1 cellular context compared by ENCODE assay signal in genomic region chr5:76457685-76458491, GRCh38.
TF ChIP-seq lines count a peak whose summit lies in the region.

No MANE protein-coding gene starts in this region.

TF ChIP-seq in K562, 482 proteins besides CTCF, POLR2A, EP300 and RAD21:
- TF ChIP-seq NFIC (IDR thresholded peaks at IDR 0.05) (no peak), ZNF699 (CRISPR knock-in tag; IDR thresholded peaks at IDR 0.05; ENCODE audit: insufficient replicate concordance) (no peak), NR2C1 (IDR thresholded peaks at IDR 0.05) (no peak), NR2C1 (tag; IDR thresholded peaks at IDR 0.05) (0 out of 2 replicates have a peak, but pooled peaks have one; percentile 11), SPI1 (IDR thresholded peaks at IDR 0.05; ENCODE audit: borderline replicate concordance, low read depth, low read length) (peak; percentile 34; the same call in 1 of the 2 replicates), ZNF644 (tag; IDR thresholded peaks at IDR 0.05; ENCODE audit: low read depth) (0 out of 2 replicates have a peak, but pooled peaks have one; percentile 33), PML (IDR thresholded peaks at IDR 0.05; ENCODE audit: low read length) (no peak), FOXA3 (CRISPR knock-in tag; conservative IDR thresholded peaks at IDR 0.05 in 1 of 2, IDR thresholded peaks at IDR 0.05 in 1 of 2) (0 out of 4 replicates have a peak, but pooled peaks of 1 of the 2 experiments have one; percentile 58), MAFF (IDR thresholded peaks at IDR 0.05; ENCODE audit: low read length) (no peak), PURB (CRISPR knock-in tag; IDR thresholded peaks at IDR 0.05; ENCODE audit: low read depth) (no peak), GABPA (tag; conservative IDR thresholded peaks at IDR 0.05; ENCODE audit: low read depth) (0 out of 2 replicates have a peak, but pooled peaks have one; percentile 21), ZNF165 (CRISPR knock-in tag; IDR thresholded peaks at IDR 0.05; ENCODE audit: borderline replicate concordance) (no peak), SRSF9 (IDR thresholded peaks at IDR 0.05; ENCODE audit: borderline replicate concordance, low read depth, low read length) (no peak), RCOR1 (IDR thresholded peaks at IDR 0.05; ENCODE audit: borderline replicate concordance in 1 of 2, low read depth in 2 of 2, low read length in 2 of 2) (0 out of 4 replicates have a peak, but pooled peaks of 1 of the 2 experiments have one; percentile 26), TEAD4 (IDR thresholded peaks at IDR 0.05; ENCODE audit: low read length) (peak; percentile 14; the same call in 1 of the 2 replicates), TEAD4 (CRISPR knock-in tag; IDR thresholded peaks at IDR 0.05; ENCODE audit: borderline replicate concordance) (no peak), ETV1 (tag; conservative IDR thresholded peaks at IDR 0.05; ENCODE audit: low read depth) (peak; percentile 60; the same call in 1 of the 2 replicates), SMARCE1 (IDR thresholded peaks at IDR 0.05) (peak; percentile 36; the same call in 1 of the 2 replicates), PCBP1 (IDR thresholded peaks at IDR 0.05; ENCODE audit: low read depth, low read length, poor library complexity, severe bottlenecking) (no peak), CEBPG (CRISPR knock-in tag; IDR thresholded peaks at IDR 0.05) (no peak), CEBPG (tag; conservative IDR thresholded peaks at IDR 0.05 in 1 of 2, IDR thresholded peaks at IDR 0.05 in 1 of 2) (peak in 1 of 2 experiments; percentile 24; a peak in 1 of 4 replicates), CREM (IDR thresholded peaks at IDR 0.05; ENCODE audit: low read depth) (no peak), ESRRA (IDR thresholded peaks at IDR 0.05; ENCODE audit: borderline replicate concordance, low read depth) (peak; percentile 26; the same call in 1 of the 2 replicates), NR2C2 (CRISPR knock-in tag; IDR thresholded peaks at IDR 0.05) (no peak), NR2C2 (tag; IDR thresholded peaks at IDR 0.05) (0 out of 2 replicates have a peak, but pooled peaks have one; percentile 37)
TF ChIP-seq in K562: peak in this region for 12.
